9 cellular contexts compared by ENCODE assay signal in genomic region chr13:35471466-35472307, GRCh38. TPM values are rescaled to one million over a fixed set of nuclear protein-coding genes. Genes with fewer than 3 reads are reported as not detected.
DNase-seq lines count a peak whose midpoint lies in the region; ATAC-seq, FAIRE-seq and TF ChIP-seq lines count a peak whose summit lies in the region.
"Had no signal": no experiment of that assay in that cellular context is flagged by ENCODE, and none has a peak within 500 bp of the region (broad histone marks: within the 10 kb centered on the region; RNA-seq: fewer than 3 reads in every experiment).

No MANE protein-coding gene starts in this region.

- peak overlapping the region; percentile 51 for H3K4me2 ChIP-seq in DND-41 (ENCODE audit: insufficient read depth, low read length)

- H3K9me3 ChIP-seq in DND-41 (ENCODE audit: insufficient read depth, low read length, severe bottlenecking) (no peaks in the 10 kb centered on the region), ovary (no peaks in the 10 kb centered on the region), small intestine (ENCODE audit: control insufficient read depth, low read depth) (no peaks in the 10 kb centered on the region)

- H3K27ac ChIP-seq in DND-41 (ENCODE audit: low read length) (no peak overlapping the region), ovary (peak overlapping the region in 1 of 2 donors; percentile 77), small intestine (ENCODE audit: low read depth in 1 of 2, low read length in 1 of 2) (no peak overlapping the region)

- no peaks in the 10 kb centered on the region for H4K20me1 ChIP-seq in DND-41 (ENCODE audit: insufficient read depth, low read length)

- DNase-seq in DND-41 = no peak
- DNase-seq in NCI-H82 (lab: John Stamatoyannopoulos, UW) = peak; percentile 83
- peak; percentile 75 for DNase-seq in fibroblast of mammary gland (ENCODE audit: low read depth)
- no peak for DNase-seq in ovary
- no peak for DNase-seq in T-helper 9 cell
- no peak for DNase-seq in small intestine
- no peak for DNase-seq in RCC 7860 (ENCODE audit: low spot score)
- DNase-seq in DMS53 treated with DMSO at 0.1 percent for 48 hours (lab: John Stamatoyannopoulos, UW; ENCODE audit: unreplicated experiment) = no peak

- WGBS in ovary, 3 donors = 81 to 86% (median 86%) methylated on average over 38 of the region's 38 CpGs
- 22 to 34% (median 24%) methylated on average over 38 of the region's 38 CpGs for whole genome bisulfite sequencing in small intestine, 3 donors

- intact Hi-C loops in ovary (cut with DNase I) = no loop called here

- H3K4me3 ChIP-seq in DND-41 (ENCODE audit: low read depth in 1 of 2, low read length in 2 of 2) = no peak overlapping the region
- peak overlapping the region; percentile 87 for H3K4me3 ChIP-seq in fibroblast of mammary gland (ENCODE audit: control insufficient read depth, low read depth, low read length)
- H3K4me3 ChIP-seq in ovary = peak overlapping the region; percentile 47
- no peak overlapping the region for H3K4me3 ChIP-seq in small intestine (ENCODE audit: low read depth in 1 of 2, low read length in 2 of 2)

- TF ChIP-seq EP300 in ovary (IDR thresholded peaks at IDR 0.05) = no peak

- FAIRE-seq in small intestine (lab: Jason Lieb, UNC) (no peak), RCC 7860 (lab: Jason Lieb, UNC) (no peak)

- no peak overlapping the region for H3K9ac ChIP-seq in DND-41 (ENCODE audit: low read depth, low read length)

- no peak overlapping the region for H2AFZ ChIP-seq in DND-41 (ENCODE audit: low read depth, low read length)

- peaks cover 27% of the 10 kb centered on the region for H3K4me1 ChIP-seq in DND-41 (ENCODE audit: insufficient read depth, low read length)
- H3K4me1 ChIP-seq in ovary (ENCODE audit: insufficient read depth) = no peaks in the 10 kb centered on the region
- peaks cover 0 to 3% of the 10 kb centered on the region in 2 donors for H3K4me1 ChIP-seq in small intestine (ENCODE audit: control insufficient read depth in 2 of 2, insufficient read depth in 1 of 2, low read depth in 1 of 2, low read length in 1 of 2)

- ATAC-seq in DND-41 (ENCODE audit: insufficient read depth, low read depth) = no peak

- no peak for TF ChIP-seq CTCF in DND-41 (IDR thresholded peaks at IDR 0.05; ENCODE audit: borderline replicate concordance, extremely low read depth, low read length, poor library complexity, severe bottlenecking)
- no peak for TF ChIP-seq CTCF in fibroblast of mammary gland (conservative IDR thresholded peaks at IDR 0.05; ENCODE audit: control insufficient read depth, insufficient read depth, low read depth, low read length)
- no peak for TF ChIP-seq CTCF in ovary (IDR thresholded peaks at IDR 0.05)

- no peaks in the 10 kb centered on the region for H3K27me3 ChIP-seq in DND-41 (ENCODE audit: insufficient read depth, low read length, poor library complexity)
- H3K27me3 ChIP-seq in ovary = no peaks in the 10 kb centered on the region
- peaks cover 4 to 28% of the 10 kb centered on the region in 2 donors for H3K27me3 ChIP-seq in small intestine (ENCODE audit: control insufficient read depth in 2 of 2, insufficient read depth in 2 of 2, low read length in 2 of 2)

- H3K36me3 ChIP-seq in DND-41 (ENCODE audit: insufficient read depth, low read length) (no peaks in the 10 kb centered on the region), ovary (no peaks in the 10 kb centered on the region), small intestine (ENCODE audit: control insufficient read depth in 2 of 2, insufficient read depth in 2 of 2, low read length in 2 of 2) (no peaks in the 10 kb centered on the region)

- TF ChIP-seq POLR2A in ovary (IDR thresholded peaks at IDR 0.05) = no peak

- H3K79me2 ChIP-seq in DND-41 (ENCODE audit: insufficient read depth, low read length) = no peaks in the 10 kb centered on the region

RNA-seq across cellular contexts. Expression of gene MAB21L1, which starts 4.8 kb away (rescaled TPM):
- total RNA-seq in ovary = 1 to 10 TPM in 1 of 7 donors, under 1 TPM in 6; 0.12 to 1.0 (median 0.48) TPM
- polyA plus RNA-seq in ovary (1 to 10 TPM in 1 of 2 donors, under 1 TPM in 1; 0.93 to 1.0 TPM), small intestine (1 to 10 TPM in 1 of 3 donors, not detected in 2; 2.4 TPM)
- total RNA-seq: T-helper 1 cell treated with Interleukin-12 subunit alpha and Interleukin-12 subunit beta and Interleukin-4 antibody, amounts not matched to agents 30 ng/mL and 1 ng/mL, for 36 hours had no signal

Comparison
In these comparisons a context has a peak if more than half of its experiments do, and no peak if none do; other contexts are left out.
1. DNase-seq: peak in NCI-H82 (single experiment) and fibroblast of mammary gland (single experiment); none in DND-41 (single experiment), ovary (0 of 5), T-helper 9 cell (single experiment), small intestine (single experiment), RCC 7860 (single experiment) and DMS53 treated with DMSO at 0.1 percent for 48 hours (single experiment).
2. H3K4me3 ChIP-seq: peak in fibroblast of mammary gland (single experiment) and ovary (single experiment); none in DND-41 (0 of 2) and small intestine (0 of 2).